ENCODE assay signal across 20 cellular contexts in genomic region chr3:17755836-17756235, GRCh38. TPM values are rescaled to one million over a fixed set of nuclear protein-coding genes. Genes with fewer than 3 reads are reported as not detected.
DNase-seq lines count a peak whose midpoint lies in the region; ATAC-seq and TF ChIP-seq lines count a peak whose summit lies in the region.
"Had no signal": no experiment of that assay in that cellular context is flagged by ENCODE, and none has a peak within 500 bp of the region (broad histone marks: within the 10 kb centered on the region; RNA-seq: fewer than 3 reads in every experiment).

No MANE protein-coding gene starts in this region.

- intact Hi-C loops in activated CD8-positive, alpha-beta T cell treated with anti-CD3 and anti-CD28 coated beads for 36 hours (cut with micrococcal nuclease), result no loop called here
- intact Hi-C loops in sciatic nerve (cut with DNase I), result no loop called here

- peaks cover 17% of the 10 kb centered on the region for H3K4me1 Mint-ChIP-seq in activated CD8-positive, alpha-beta T cell treated with anti-CD3 and anti-CD28 coated beads, Interleukin-2, amount 10 ng/mL, durations not matched to agents 7 days and 5 days (ENCODE audit: low read depth)
- peaks cover 8% of the 10 kb centered on the region for H3K4me1 Mint-ChIP-seq in activated CD8-positive, alpha-beta T cell treated with anti-CD3 and anti-CD28 coated beads for 36 hours (ENCODE audit: low read depth)

- DNase-seq in activated CD8-positive, alpha-beta T cell treated with anti-CD3 and anti-CD28 coated beads, Interleukin-2, amount 10 ng/mL, durations not matched to agents 7 days and 5 days, result peak; percentile 39
- no peak for DNase-seq in activated CD8-positive, alpha-beta T cell treated with anti-CD3 and anti-CD28 coated beads for 36 hours
- peak; percentile 60 for DNase-seq in foreskin melanocyte
- no peak for DNase-seq in HT-29 (ENCODE audit: low spot score)
- DNase-seq in sciatic nerve (ENCODE audit: low spot score), result no peak
- DNase-seq in midbrain (lab: John Stamatoyannopoulos, UW), result no peak
- DNase-seq: 8988T; activated CD8-positive, alpha-beta memory T cell treated with anti-CD3 and anti-CD28 coated beads, Interleukin-2, amount 10 ng/mL, durations not matched to agents 7 days and 5 days; activated effector memory CD4-positive, alpha-beta T cell treated with Interleukin-2 at 50 U/mL for 16 hours; amygdala; effector CD8-positive, alpha-beta T cell; GDM1; GM23248; NCI-H2029 treated with DMSO at 0.1 percent for 48 hours; NCI-H524; OCI-M1; stimulated activated naive B cell treated with anti-CD40 and anti-IgM and Interleukin-4, amounts not matched to agents 10 μg/mL and 1 μg/mL and 100 μg/mL, for 72 hours had no signal

- POLR2A ChIA-PET in activated CD8-positive, alpha-beta T cell treated with anti-CD3 and anti-CD28 coated beads, Interleukin-2, amount 10 ng/mL, durations not matched to agents 7 days and 5 days (lab: Charles Lee), result no interaction called here
- POLR2A ChIA-PET in activated CD8-positive, alpha-beta T cell treated with anti-CD3 and anti-CD28 coated beads for 36 hours (lab: Charles Lee), result no interaction called here

- H3K27me3 Mint-ChIP-seq in activated CD8-positive, alpha-beta T cell treated with anti-CD3 and anti-CD28 coated beads, Interleukin-2, amount 10 ng/mL, durations not matched to agents 7 days and 5 days (ENCODE audit: low read depth), result peaks cover 7% of the 10 kb centered on the region
- H3K27me3 Mint-ChIP-seq in activated CD8-positive, alpha-beta T cell treated with anti-CD3 and anti-CD28 coated beads for 36 hours, result peaks cover 4% of the 10 kb centered on the region
- H3K27me3 Mint-ChIP-seq: stimulated activated naive B cell treated with anti-CD40 and anti-IgM and Interleukin-4, amounts not matched to agents 10 μg/mL and 1 μg/mL and 100 μg/mL, for 72 hours; type B pancreatic cell had no signal

- CTCF ChIA-PET in activated CD8-positive, alpha-beta T cell treated with anti-CD3 and anti-CD28 coated beads, Interleukin-2, amount 10 ng/mL, durations not matched to agents 7 days and 5 days (lab: Charles Lee), result no interaction called here
- CTCF ChIA-PET in activated CD8-positive, alpha-beta T cell treated with anti-CD3 and anti-CD28 coated beads for 36 hours (lab: Charles Lee), result no interaction called here

- H3K9me3 Mint-ChIP-seq in activated CD8-positive, alpha-beta T cell treated with anti-CD3 and anti-CD28 coated beads, Interleukin-2, amount 10 ng/mL, durations not matched to agents 7 days and 5 days (ENCODE audit: insufficient read depth), result no peaks in the 10 kb centered on the region
- no peaks in the 10 kb centered on the region for H3K9me3 Mint-ChIP-seq in activated CD8-positive, alpha-beta T cell treated with anti-CD3 and anti-CD28 coated beads for 36 hours
- H3K9me3 Mint-ChIP-seq: stimulated activated naive B cell treated with anti-CD40 and anti-IgM and Interleukin-4, amounts not matched to agents 10 μg/mL and 1 μg/mL and 100 μg/mL, for 72 hours; type B pancreatic cell had no signal

- no peaks in the 10 kb centered on the region for H3K36me3 Mint-ChIP-seq in activated CD8-positive, alpha-beta T cell treated with anti-CD3 and anti-CD28 coated beads, Interleukin-2, amount 10 ng/mL, durations not matched to agents 7 days and 5 days (ENCODE audit: low read depth)
- H3K36me3 Mint-ChIP-seq in activated CD8-positive, alpha-beta T cell treated with anti-CD3 and anti-CD28 coated beads for 36 hours (ENCODE audit: low read depth), result no peaks in the 10 kb centered on the region
- H3K36me3 Mint-ChIP-seq: stimulated activated naive B cell treated with anti-CD40 and anti-IgM and Interleukin-4, amounts not matched to agents 10 μg/mL and 1 μg/mL and 100 μg/mL, for 72 hours; type B pancreatic cell had no signal

- TF ChIP-seq CTCF in activated CD8-positive, alpha-beta T cell treated with anti-CD3 and anti-CD28 coated beads for 36 hours (IDR thresholded peaks at IDR 0.05), result no peak

- H3K27ac Mint-ChIP-seq in activated CD8-positive, alpha-beta T cell treated with anti-CD3 and anti-CD28 coated beads, Interleukin-2, amount 10 ng/mL, durations not matched to agents 7 days and 5 days, result no peak overlapping the region
- H3K27ac Mint-ChIP-seq in activated CD8-positive, alpha-beta T cell treated with anti-CD3 and anti-CD28 coated beads for 36 hours, result no peak overlapping the region
- H3K27ac Mint-ChIP-seq: activated CD8-positive, alpha-beta memory T cell treated with anti-CD3 and anti-CD28 coated beads, Interleukin-2, amount 10 ng/mL, durations not matched to agents 7 days and 5 days; stimulated activated naive B cell treated with anti-CD40 and anti-IgM and Interleukin-4, amounts not matched to agents 10 μg/mL and 1 μg/mL and 100 μg/mL, for 72 hours; type B pancreatic cell had no signal

- no peak overlapping the region for H3K4me3 Mint-ChIP-seq in activated CD8-positive, alpha-beta T cell treated with anti-CD3 and anti-CD28 coated beads, Interleukin-2, amount 10 ng/mL, durations not matched to agents 7 days and 5 days
- no peak overlapping the region for H3K4me3 Mint-ChIP-seq in activated CD8-positive, alpha-beta T cell treated with anti-CD3 and anti-CD28 coated beads for 36 hours
- H3K4me3 Mint-ChIP-seq: activated CD8-positive, alpha-beta memory T cell treated with anti-CD3 and anti-CD28 coated beads, Interleukin-2, amount 10 ng/mL, durations not matched to agents 7 days and 5 days; stimulated activated naive B cell treated with anti-CD40 and anti-IgM and Interleukin-4, amounts not matched to agents 10 μg/mL and 1 μg/mL and 100 μg/mL, for 72 hours; type B pancreatic cell had no signal

- ATAC-seq in activated CD8-positive, alpha-beta T cell treated with anti-CD3 and anti-CD28 coated beads, Interleukin-2, amount 10 ng/mL, durations not matched to agents 7 days and 5 days, result peak; percentile 49
- ATAC-seq in activated CD8-positive, alpha-beta T cell treated with anti-CD3 and anti-CD28 coated beads for 36 hours, result no peak
- ATAC-seq in HG02678 (IDR thresholded peaks at IDR 0.05; ENCODE audit: unreplicated experiment) (peak; percentile 39), HG03565 (IDR thresholded peaks at IDR 0.05; ENCODE audit: unreplicated experiment) (peak; percentile 53), sciatic nerve (no peak)
- ATAC-seq: activated CD8-positive, alpha-beta memory T cell treated with anti-CD3 and anti-CD28 coated beads, Interleukin-2, amount 10 ng/mL, durations not matched to agents 7 days and 5 days; stimulated activated naive B cell treated with anti-CD40 and anti-IgM and Interleukin-4, amounts not matched to agents 10 μg/mL and 1 μg/mL and 100 μg/mL, for 72 hours had no signal

RNA-seq across cellular contexts. Expression of gene TBC1D5, which starts 13.4 kb away (rescaled TPM):
- total RNA-seq in activated CD8-positive, alpha-beta T cell treated with anti-CD3 and anti-CD28 coated beads, Interleukin-2, amount 10 ng/mL, durations not matched to agents 7 days and 5 days, result 10 to 100 TPM; 51.2 to 52.8 TPM
- total RNA-seq in activated CD8-positive, alpha-beta T cell treated with anti-CD3 and anti-CD28 coated beads for 36 hours, result 10 to 100 TPM; 46.3 to 47.8 TPM
- total RNA-seq in HT-29 (2014; rRNA removed; shearing (Covaris generic)), result 9.8 and 13.0 TPM in 2 replicates
- 82.6 TPM for total RNA-seq in sciatic nerve

Comparison
In these comparisons a context has a peak if more than half of its experiments do, and no peak if none do; other contexts are left out.
1. ATAC-seq: peak in activated CD8-positive, alpha-beta T cell treated with anti-CD3 and anti-CD28 coated beads, Interleukin-2, amount 10 ng/mL, durations not matched to agents 7 days and 5 days (single experiment), HG02678 (single experiment) and HG03565 (single experiment); none in activated CD8-positive, alpha-beta T cell treated with anti-CD3 and anti-CD28 coated beads for 36 hours (single experiment) and sciatic nerve (single experiment).
2. DNase-seq: peak in activated CD8-positive, alpha-beta T cell treated with anti-CD3 and anti-CD28 coated beads, Interleukin-2, amount 10 ng/mL, durations not matched to agents 7 days and 5 days (single experiment) and foreskin melanocyte (single experiment); none in activated CD8-positive, alpha-beta T cell treated with anti-CD3 and anti-CD28 coated beads for 36 hours (single experiment), HT-29 (single experiment), sciatic nerve (single experiment) and midbrain (single experiment).